Comparison of ENCODE assay signal across 1 cellular context in the genomic region with DNA sequence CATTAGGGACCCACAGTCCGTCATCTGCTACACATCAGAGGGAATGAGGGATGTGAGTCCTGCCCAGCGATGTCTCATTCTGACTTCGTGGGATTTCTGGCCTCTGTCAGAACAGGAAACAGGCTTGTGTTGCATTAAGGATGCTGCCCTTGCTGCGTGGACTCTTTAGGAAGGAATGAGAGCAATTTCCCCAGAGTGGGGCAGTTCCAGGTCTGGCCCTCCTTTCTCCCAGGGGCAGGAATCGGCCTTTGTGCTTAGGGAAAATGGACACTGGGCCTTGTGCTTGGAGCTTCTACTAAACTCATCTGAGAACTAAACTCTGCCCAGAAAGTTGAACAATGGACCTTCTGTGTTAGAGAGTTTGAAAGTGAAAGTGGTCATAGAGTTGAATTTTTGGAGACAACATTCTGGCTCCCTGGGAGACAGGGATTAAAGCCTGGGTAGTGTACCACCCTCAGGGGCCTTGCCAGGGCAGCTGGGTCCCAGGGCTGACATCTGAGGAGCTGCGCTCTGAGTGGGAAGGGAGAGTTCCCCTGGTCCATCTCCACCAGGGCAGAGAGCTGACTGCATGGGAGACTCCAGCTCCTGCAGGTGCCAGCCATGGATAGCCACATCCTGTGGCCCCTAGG.
TF ChIP-seq lines count a peak whose summit lies in the region.

No MANE protein-coding gene starts in this region.

TF ChIP-seq in IMR-90, 13 proteins besides CTCF, POLR2A, EP300 and RAD21 (continued from another document):
- no peak for TF ChIP-seq USF2 (IDR thresholded peaks at IDR 0.05; ENCODE audit: low read depth, low read length)
- TF ChIP-seq SMC3 (IDR thresholded peaks at IDR 0.05; ENCODE audit: low read depth, low read length) = no peak
- no peak for TF ChIP-seq NFE2L2 (IDR thresholded peaks at IDR 0.05; ENCODE audit: low read depth, low read length)
- TF ChIP-seq RFX5 (IDR thresholded peaks at IDR 0.05; ENCODE audit: low read depth, low read length) = no peak
